In the genomic region with DNA sequence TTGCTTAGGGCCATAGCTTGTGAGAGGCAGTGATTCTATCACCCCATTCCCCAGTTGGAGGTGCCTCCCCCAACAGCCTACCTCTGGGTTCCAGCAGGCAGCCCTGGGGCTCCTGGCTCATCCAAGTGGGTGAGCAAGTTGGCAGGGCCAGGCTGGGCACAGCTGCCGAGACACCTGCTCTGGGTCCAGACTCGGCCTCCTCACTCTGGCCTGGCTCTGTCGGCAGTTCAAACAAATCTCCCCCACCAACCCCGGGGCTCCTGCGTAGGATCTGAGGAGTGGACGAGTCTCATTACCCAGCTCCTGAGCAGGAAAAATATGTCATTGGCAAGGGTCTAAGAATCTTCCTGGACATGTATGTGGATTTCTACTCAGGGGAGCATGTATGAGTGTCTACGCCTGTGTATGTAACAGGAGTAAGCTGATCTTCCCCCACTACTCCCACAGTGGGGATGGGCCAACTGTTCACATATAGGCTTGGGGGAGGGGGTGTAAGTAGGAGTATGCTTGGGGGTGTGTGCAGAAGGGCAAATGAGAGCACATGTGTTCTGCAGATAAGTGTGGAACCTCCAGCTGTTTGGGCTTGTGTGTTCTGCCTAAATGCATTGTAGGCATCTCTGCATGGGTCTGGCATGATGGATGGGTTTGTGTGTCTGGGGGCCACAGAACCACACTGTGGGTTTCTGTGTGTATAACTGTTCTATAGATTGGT, we compare ENCODE assay signal across 1 cellular context.
TF ChIP-seq lines count a peak whose summit lies in the region.

No MANE protein-coding gene starts in this region.

TF ChIP-seq in K562, 482 proteins besides CTCF, POLR2A, EP300 and RAD21 (continued from another document and continues in another):
- TF ChIP-seq, protein P1, sequence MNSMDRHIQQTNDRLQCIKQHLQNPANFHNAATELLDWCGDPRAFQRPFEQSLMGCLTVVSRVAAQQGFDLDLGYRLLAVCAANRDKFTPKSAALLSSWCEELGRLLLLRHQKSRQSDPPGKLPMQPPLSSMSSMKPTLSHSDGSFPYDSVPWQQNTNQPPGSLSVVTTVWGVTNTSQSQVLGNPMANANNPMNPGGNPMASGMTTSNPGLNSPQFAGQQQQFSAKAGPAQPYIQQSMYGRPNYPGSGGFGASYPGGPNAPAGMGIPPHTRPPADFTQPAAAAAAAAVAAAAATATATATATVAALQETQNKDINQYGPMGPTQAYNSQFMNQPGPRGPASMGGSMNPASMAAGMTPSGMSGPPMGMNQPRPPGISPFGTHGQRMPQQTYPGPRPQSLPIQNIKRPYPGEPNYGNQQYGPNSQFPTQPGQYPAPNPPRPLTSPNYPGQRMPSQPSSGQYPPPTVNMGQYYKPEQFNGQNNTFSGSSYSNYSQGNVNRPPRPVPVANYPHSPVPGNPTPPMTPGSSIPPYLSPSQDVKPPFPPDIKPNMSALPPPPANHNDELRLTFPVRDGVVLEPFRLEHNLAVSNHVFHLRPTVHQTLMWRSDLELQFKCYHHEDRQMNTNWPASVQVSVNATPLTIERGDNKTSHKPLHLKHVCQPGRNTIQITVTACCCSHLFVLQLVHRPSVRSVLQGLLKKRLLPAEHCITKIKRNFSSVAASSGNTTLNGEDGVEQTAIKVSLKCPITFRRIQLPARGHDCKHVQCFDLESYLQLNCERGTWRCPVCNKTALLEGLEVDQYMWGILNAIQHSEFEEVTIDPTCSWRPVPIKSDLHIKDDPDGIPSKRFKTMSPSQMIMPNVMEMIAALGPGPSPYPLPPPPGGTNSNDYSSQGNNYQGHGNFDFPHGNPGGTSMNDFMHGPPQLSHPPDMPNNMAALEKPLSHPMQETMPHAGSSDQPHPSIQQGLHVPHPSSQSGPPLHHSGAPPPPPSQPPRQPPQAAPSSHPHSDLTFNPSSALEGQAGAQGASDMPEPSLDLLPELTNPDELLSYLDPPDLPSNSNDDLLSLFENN (IDR thresholded peaks at IDR 0.05; ENCODE audit: low read depth in 2 of 2, low read length in 2 of 2): peak in 1 of 2 experiments; percentile 81; a peak in 1 of 4 replicates
- no peak for TF ChIP-seq SREBF2 (CRISPR knock-in tag; IDR thresholded peaks at IDR 0.05)
- TF ChIP-seq, protein P2, sequence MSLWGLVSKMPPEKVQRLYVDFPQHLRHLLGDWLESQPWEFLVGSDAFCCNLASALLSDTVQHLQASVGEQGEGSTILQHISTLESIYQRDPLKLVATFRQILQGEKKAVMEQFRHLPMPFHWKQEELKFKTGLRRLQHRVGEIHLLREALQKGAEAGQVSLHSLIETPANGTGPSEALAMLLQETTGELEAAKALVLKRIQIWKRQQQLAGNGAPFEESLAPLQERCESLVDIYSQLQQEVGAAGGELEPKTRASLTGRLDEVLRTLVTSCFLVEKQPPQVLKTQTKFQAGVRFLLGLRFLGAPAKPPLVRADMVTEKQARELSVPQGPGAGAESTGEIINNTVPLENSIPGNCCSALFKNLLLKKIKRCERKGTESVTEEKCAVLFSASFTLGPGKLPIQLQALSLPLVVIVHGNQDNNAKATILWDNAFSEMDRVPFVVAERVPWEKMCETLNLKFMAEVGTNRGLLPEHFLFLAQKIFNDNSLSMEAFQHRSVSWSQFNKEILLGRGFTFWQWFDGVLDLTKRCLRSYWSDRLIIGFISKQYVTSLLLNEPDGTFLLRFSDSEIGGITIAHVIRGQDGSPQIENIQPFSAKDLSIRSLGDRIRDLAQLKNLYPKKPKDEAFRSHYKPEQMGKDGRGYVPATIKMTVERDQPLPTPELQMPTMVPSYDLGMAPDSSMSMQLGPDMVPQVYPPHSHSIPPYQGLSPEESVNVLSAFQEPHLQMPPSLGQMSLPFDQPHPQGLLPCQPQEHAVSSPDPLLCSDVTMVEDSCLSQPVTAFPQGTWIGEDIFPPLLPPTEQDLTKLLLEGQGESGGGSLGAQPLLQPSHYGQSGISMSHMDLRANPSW (CRISPR knock-in tag; IDR thresholded peaks at IDR 0.05): 0 out of 2 replicates have a peak, but pooled peaks have one; percentile 40
- TF ChIP-seq, protein P3, sequence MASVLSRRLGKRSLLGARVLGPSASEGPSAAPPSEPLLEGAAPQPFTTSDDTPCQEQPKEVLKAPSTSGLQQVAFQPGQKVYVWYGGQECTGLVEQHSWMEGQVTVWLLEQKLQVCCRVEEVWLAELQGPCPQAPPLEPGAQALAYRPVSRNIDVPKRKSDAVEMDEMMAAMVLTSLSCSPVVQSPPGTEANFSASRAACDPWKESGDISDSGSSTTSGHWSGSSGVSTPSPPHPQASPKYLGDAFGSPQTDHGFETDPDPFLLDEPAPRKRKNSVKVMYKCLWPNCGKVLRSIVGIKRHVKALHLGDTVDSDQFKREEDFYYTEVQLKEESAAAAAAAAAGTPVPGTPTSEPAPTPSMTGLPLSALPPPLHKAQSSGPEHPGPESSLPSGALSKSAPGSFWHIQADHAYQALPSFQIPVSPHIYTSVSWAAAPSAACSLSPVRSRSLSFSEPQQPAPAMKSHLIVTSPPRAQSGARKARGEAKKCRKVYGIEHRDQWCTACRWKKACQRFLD (CRISPR knock-in tag; IDR thresholded peaks at IDR 0.05): no peak
- TF ChIP-seq ZNF165 (CRISPR knock-in tag; IDR thresholded peaks at IDR 0.05; ENCODE audit: borderline replicate concordance): no peak
- no peak for TF ChIP-seq IFI16 (CRISPR knock-in tag; IDR thresholded peaks at IDR 0.05)
- peak; percentile 72; the same call in 1 of the 2 replicates for TF ChIP-seq PML (IDR thresholded peaks at IDR 0.05; ENCODE audit: low read length)
- TF ChIP-seq RCOR1 (IDR thresholded peaks at IDR 0.05; ENCODE audit: borderline replicate concordance in 1 of 2, low read depth in 2 of 2, low read length in 2 of 2): peak in 1 of 2 experiments; percentile 75; a peak in 1 of 4 replicates
- TF ChIP-seq, protein P4, sequence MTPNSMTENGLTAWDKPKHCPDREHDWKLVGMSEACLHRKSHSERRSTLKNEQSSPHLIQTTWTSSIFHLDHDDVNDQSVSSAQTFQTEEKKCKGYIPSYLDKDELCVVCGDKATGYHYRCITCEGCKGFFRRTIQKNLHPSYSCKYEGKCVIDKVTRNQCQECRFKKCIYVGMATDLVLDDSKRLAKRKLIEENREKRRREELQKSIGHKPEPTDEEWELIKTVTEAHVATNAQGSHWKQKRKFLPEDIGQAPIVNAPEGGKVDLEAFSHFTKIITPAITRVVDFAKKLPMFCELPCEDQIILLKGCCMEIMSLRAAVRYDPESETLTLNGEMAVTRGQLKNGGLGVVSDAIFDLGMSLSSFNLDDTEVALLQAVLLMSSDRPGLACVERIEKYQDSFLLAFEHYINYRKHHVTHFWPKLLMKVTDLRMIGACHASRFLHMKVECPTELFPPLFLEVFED (CRISPR knock-in tag; conservative IDR thresholded peaks at IDR 0.05): peak; percentile 81; the same call in 1 of the 2 replicates
- peak; percentile 25; the same call in 1 of the 2 replicates for TF ChIP-seq ZBTB17 (CRISPR knock-in tag; IDR thresholded peaks at IDR 0.05)
- TF ChIP-seq SREBF1 (IDR thresholded peaks at IDR 0.05; ENCODE audit: borderline replicate concordance, low read depth, low read length): no peak
- peak in 1 of 2 experiments; percentile 50; a peak in 1 of 4 replicates for TF ChIP-seq NONO (IDR thresholded peaks at IDR 0.05; ENCODE audit: low read depth in 2 of 2, low read length in 1 of 2)
- TF ChIP-seq NEUROD1 (IDR thresholded peaks at IDR 0.05; ENCODE audit: borderline replicate concordance, low read depth, low read length, partially characterized antibody): peak; percentile 47
- TF ChIP-seq POLR2B (IDR thresholded peaks at IDR 0.05; ENCODE audit: low read depth, partially characterized antibody): peak; percentile 79
- TF ChIP-seq ZBTB1 (CRISPR knock-in tag; IDR thresholded peaks at IDR 0.05; ENCODE audit: borderline replicate concordance, low read depth): no peak
- no peak for TF ChIP-seq ELF1 (tag; IDR thresholded peaks at IDR 0.05)
- TF ChIP-seq ETV6 (IDR thresholded peaks at IDR 0.05; ENCODE audit: borderline replicate concordance in 1 of 2, low read depth in 2 of 2, low read length in 1 of 2): no peak
- TF ChIP-seq ETV6 (CRISPR knock-in tag; IDR thresholded peaks at IDR 0.05; ENCODE audit: borderline replicate concordance): no peak
- TF ChIP-seq, protein P5, sequence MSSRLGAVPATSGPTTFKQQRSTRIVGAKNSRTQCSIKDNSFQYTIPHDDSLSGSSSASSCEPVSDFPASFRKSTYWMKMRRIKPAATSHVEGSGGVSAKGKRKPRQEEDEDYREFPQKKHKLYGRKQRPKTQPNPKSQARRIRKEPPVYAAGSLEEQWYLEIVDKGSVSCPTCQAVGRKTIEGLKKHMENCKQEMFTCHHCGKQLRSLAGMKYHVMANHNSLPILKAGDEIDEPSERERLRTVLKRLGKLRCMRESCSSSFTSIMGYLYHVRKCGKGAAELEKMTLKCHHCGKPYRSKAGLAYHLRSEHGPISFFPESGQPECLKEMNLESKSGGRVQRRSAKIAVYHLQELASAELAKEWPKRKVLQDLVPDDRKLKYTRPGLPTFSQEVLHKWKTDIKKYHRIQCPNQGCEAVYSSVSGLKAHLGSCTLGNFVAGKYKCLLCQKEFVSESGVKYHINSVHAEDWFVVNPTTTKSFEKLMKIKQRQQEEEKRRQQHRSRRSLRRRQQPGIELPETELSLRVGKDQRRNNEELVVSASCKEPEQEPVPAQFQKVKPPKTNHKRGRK (tag; IDR thresholded peaks at IDR 0.05): no peak
- TF ChIP-seq, protein P6, sequence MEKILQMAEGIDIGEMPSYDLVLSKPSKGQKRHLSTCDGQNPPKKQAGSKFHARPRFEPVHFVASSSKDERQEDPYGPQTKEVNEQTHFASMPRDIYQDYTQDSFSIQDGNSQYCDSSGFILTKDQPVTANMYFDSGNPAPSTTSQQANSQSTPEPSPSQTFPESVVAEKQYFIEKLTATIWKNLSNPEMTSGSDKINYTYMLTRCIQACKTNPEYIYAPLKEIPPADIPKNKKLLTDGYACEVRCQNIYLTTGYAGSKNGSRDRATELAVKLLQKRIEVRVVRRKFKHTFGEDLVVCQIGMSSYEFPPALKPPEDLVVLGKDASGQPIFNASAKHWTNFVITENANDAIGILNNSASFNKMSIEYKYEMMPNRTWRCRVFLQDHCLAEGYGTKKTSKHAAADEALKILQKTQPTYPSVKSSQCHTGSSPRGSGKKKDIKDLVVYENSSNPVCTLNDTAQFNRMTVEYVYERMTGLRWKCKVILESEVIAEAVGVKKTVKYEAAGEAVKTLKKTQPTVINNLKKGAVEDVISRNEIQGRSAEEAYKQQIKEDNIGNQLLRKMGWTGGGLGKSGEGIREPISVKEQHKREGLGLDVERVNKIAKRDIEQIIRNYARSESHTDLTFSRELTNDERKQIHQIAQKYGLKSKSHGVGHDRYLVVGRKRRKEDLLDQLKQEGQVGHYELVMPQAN (IDR thresholded peaks at IDR 0.05; ENCODE audit: borderline replicate concordance): peak; percentile 94
- TF ChIP-seq, protein P7, sequence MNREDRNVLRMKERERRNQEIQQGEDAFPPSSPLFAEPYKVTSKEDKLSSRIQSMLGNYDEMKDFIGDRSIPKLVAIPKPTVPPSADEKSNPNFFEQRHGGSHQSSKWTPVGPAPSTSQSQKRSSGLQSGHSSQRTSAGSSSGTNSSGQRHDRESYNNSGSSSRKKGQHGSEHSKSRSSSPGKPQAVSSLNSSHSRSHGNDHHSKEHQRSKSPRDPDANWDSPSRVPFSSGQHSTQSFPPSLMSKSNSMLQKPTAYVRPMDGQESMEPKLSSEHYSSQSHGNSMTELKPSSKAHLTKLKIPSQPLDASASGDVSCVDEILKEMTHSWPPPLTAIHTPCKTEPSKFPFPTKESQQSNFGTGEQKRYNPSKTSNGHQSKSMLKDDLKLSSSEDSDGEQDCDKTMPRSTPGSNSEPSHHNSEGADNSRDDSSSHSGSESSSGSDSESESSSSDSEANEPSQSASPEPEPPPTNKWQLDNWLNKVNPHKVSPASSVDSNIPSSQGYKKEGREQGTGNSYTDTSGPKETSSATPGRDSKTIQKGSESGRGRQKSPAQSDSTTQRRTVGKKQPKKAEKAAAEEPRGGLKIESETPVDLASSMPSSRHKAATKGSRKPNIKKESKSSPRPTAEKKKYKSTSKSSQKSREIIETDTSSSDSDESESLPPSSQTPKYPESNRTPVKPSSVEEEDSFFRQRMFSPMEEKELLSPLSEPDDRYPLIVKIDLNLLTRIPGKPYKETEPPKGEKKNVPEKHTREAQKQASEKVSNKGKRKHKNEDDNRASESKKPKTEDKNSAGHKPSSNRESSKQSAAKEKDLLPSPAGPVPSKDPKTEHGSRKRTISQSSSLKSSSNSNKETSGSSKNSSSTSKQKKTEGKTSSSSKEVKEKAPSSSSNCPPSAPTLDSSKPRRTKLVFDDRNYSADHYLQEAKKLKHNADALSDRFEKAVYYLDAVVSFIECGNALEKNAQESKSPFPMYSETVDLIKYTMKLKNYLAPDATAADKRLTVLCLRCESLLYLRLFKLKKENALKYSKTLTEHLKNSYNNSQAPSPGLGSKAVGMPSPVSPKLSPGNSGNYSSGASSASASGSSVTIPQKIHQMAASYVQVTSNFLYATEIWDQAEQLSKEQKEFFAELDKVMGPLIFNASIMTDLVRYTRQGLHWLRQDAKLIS (CRISPR knock-in tag; IDR thresholded peaks at IDR 0.05): peak; percentile 83
- no peak for TF ChIP-seq ZNF707 (CRISPR knock-in tag; conservative IDR thresholded peaks at IDR 0.05)
- TF ChIP-seq, protein P8, sequence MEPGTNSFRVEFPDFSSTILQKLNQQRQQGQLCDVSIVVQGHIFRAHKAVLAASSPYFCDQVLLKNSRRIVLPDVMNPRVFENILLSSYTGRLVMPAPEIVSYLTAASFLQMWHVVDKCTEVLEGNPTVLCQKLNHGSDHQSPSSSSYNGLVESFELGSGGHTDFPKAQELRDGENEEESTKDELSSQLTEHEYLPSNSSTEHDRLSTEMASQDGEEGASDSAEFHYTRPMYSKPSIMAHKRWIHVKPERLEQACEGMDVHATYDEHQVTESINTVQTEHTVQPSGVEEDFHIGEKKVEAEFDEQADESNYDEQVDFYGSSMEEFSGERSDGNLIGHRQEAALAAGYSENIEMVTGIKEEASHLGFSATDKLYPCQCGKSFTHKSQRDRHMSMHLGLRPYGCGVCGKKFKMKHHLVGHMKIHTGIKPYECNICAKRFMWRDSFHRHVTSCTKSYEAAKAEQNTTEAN (CRISPR knock-in tag; IDR thresholded peaks at IDR 0.05): peak; percentile 42; the same call in 1 of the 2 replicates
- TF ChIP-seq, protein P9, sequence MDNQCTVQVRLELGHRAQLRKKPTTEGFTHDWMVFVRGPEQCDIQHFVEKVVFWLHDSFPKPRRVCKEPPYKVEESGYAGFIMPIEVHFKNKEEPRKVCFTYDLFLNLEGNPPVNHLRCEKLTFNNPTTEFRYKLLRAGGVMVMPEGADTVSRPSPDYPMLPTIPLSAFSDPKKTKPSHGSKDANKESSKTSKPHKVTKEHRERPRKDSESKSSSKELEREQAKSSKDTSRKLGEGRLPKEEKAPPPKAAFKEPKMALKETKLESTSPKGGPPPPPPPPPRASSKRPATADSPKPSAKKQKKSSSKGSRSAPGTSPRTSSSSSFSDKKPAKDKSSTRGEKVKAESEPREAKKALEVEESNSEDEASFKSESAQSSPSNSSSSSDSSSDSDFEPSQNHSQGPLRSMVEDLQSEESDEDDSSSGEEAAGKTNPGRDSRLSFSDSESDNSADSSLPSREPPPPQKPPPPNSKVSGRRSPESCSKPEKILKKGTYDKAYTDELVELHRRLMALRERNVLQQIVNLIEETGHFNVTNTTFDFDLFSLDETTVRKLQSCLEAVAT (IDR thresholded peaks at IDR 0.05): peak; percentile 28 to 89; a peak in 3 of 4 replicates
- peak; percentile 42; the same call in 1 of the 2 replicates for TF ChIP-seq CXXC5 (CRISPR knock-in tag; IDR thresholded peaks at IDR 0.05)
- peak; percentile 92 for TF ChIP-seq MYNN (IDR thresholded peaks at IDR 0.05)
- TF ChIP-seq MYNN (CRISPR knock-in tag; IDR thresholded peaks at IDR 0.05): no peak
- TF ChIP-seq, protein P10, sequence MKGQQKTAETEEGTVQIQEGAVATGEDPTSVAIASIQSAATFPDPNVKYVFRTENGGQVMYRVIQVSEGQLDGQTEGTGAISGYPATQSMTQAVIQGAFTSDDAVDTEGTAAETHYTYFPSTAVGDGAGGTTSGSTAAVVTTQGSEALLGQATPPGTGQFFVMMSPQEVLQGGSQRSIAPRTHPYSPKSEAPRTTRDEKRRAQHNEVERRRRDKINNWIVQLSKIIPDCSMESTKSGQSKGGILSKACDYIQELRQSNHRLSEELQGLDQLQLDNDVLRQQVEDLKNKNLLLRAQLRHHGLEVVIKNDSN (CRISPR knock-in tag; IDR thresholded peaks at IDR 0.05): no peak; the same call in 1 of the 2 replicates
- TF ChIP-seq DDX20 (tag; IDR thresholded peaks at IDR 0.05; ENCODE audit: low read depth): no peak
- peak; percentile 89 for TF ChIP-seq MXI1 (IDR thresholded peaks at IDR 0.05; ENCODE audit: low read depth, low read length)
